8 cellular contexts compared by ENCODE assay signal in genomic region chr2:28824207-28824606, GRCh38. TPM values are rescaled to one million over a fixed set of nuclear protein-coding genes. Genes with fewer than 3 reads are reported as not detected.
"Had no signal": no experiment of that assay in that cellular context is flagged by ENCODE, and none has a peak within 500 bp of the region (broad histone marks: within the 10 kb centered on the region; RNA-seq: fewer than 3 reads in every experiment).

No MANE protein-coding gene starts in this region.

- H3K4me1 ChIP-seq: HAP-1 had no signal

- H3K9me3 Mint-ChIP-seq: IgD-negative memory B cell had no signal

- H3K4me3 ChIP-seq: GM23248, HAP-1 had no signal

- H2AFZ ChIP-seq: GM23248 had no signal

- H3K36me3 Mint-ChIP-seq: IgD-negative memory B cell had no signal

- H3K36me3 ChIP-seq: HAP-1 had no signal

- H3K4me2 ChIP-seq: KMS-11 had no signal

- H3K27ac Mint-ChIP-seq: IgD-negative memory B cell had no signal

- H3K9me3 ChIP-seq: HAP-1 had no signal

- H3K4me1 Mint-ChIP-seq: IgD-negative memory B cell had no signal

- H3K27ac ChIP-seq: GM23248, KMS-11 had no signal

- H3K4me3 Mint-ChIP-seq: IgD-negative memory B cell had no signal

- DNase-seq: GM23248, GOT3, H7, KBM-7 had no signal

- H3K9ac ChIP-seq: GM23248, KMS-11 had no signal

RNA-seq across cellular contexts. Expression of gene SPDYA, which starts 13.6 kb away (rescaled TPM):
- total RNA-seq: GM23248, H4 had no signal
